27 cellular contexts compared by ENCODE assay signal in the genomic region with DNA sequence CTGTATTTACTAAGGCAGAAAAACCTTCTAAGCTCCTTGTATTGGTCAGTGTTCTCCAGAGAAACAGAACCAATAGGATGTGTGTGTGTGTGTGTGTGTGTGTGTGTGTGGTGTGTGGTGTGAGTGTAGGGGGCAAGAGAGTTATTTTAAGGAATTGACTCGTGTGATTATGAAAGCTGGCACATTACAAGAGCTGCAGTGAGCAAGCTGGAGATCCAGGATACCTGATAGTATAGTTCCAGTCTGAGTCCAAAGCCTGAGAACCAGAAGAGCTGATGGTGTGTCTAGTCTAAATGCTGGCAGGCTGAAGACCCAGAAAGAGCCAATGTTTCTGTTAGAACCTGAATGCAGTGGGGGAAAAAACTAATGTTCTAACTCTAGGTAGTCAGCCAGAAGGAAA. TPM values are rescaled to one million over a fixed set of nuclear protein-coding genes. Genes with fewer than 3 reads are reported as not detected.
A peak's percentile ranks its signal among the peaks of the same experiment; 100 is the strongest.
DNase-seq lines count a peak whose midpoint lies in the region; ATAC-seq and TF ChIP-seq lines count a peak whose summit lies in the region.
"Had no signal": no experiment of that assay in that cellular context is flagged by ENCODE, and none has a peak within 500 bp of the region (broad histone marks: within the 10 kb centered on the region; RNA-seq: fewer than 3 reads in every experiment).

No MANE protein-coding gene starts in this region.

- no peaks in the 10 kb centered on the region for H3K36me3 ChIP-seq in esophagus muscularis mucosa
- H3K36me3 ChIP-seq in psoas muscle (ENCODE audit: insufficient read depth in 1 of 2, low read depth in 1 of 2): no peaks in the 10 kb centered on the region
- H3K36me3 ChIP-seq: BLaER1, gastroesophageal sphincter, upper lobe of left lung had no signal

- WGBS in H9 (ENCODE audit: extremely low coverage, insufficient read length, low lambda C conversion rate): no CpG with 5 or more reads among the region's 1 CpG
- WGBS in esophagus muscularis mucosa: 32% methylated on average over 1 of the region's 1 CpG
- 4 to 30% (median 19%) methylated on average over 1 of the region's 1 CpG for WGBS in psoas muscle, 3 donors

- TF ChIP-seq CTCF in H9 (conservative IDR thresholded peaks at IDR 0.05): no peak
- no peak for TF ChIP-seq CTCF in esophagus muscularis mucosa (IDR thresholded peaks at IDR 0.05)
- no peak for TF ChIP-seq CTCF in psoas muscle (IDR thresholded peaks at IDR 0.05)
- no peak for TF ChIP-seq CTCF in HFFc6 (IDR thresholded peaks at IDR 0.05)

- H4K91ac ChIP-seq in H9 (ENCODE audit: insufficient read length, low read depth, low read length): no peak overlapping the region

- peak overlapping the region; percentile 26 for H3K4me2 ChIP-seq in H9 (ENCODE audit: insufficient read depth, insufficient read length, low read length)
- H3K4me2 ChIP-seq: BLaER1, SK-N-SH had no signal

- no peak overlapping the region for H3T11ph ChIP-seq in H9 (ENCODE audit: low read length)

- no peak overlapping the region for H3K18ac ChIP-seq in H9 (ENCODE audit: insufficient read length, low read depth, low read length)

- no peak overlapping the region for H2AFZ ChIP-seq in H9 (ENCODE audit: low read length)
- H2AFZ ChIP-seq: parathyroid adenoma had no signal

- no peak for TF ChIP-seq POLR2A in esophagus muscularis mucosa (IDR thresholded peaks at IDR 0.05; ENCODE audit: low read depth)

- no peak overlapping the region; a peak in 2 of 5 replicates for H3K4me3 Mint-ChIP-seq in H9
- no peak overlapping the region for H3K4me3 Mint-ChIP-seq in HFFc6
- H3K4me3 Mint-ChIP-seq: activated naive CD4-positive, alpha-beta T cell treated with anti-CD3 and anti-CD28 coated beads for 36 hours had no signal

- peak overlapping the region; percentile 80 for H2AK5ac ChIP-seq in H9 (ENCODE audit: insufficient read length, low read length)

- H3K27ac Mint-ChIP-seq in H9 (peak overlapping the region; percentile 10 to 86 (median 82); a peak in 6 of 7 replicates), HFFc6 (no peak overlapping the region)
- H3K27ac Mint-ChIP-seq: activated naive CD4-positive, alpha-beta T cell treated with anti-CD3 and anti-CD28 coated beads for 36 hours had no signal

- H3K14ac ChIP-seq in H9 (ENCODE audit: insufficient read depth, low read length): peak overlapping the region; percentile 62; the same call in 1 of the 2 replicates

- H3K56ac ChIP-seq in H9 (ENCODE audit: insufficient read length, low read depth, low read length): no peak overlapping the region

- H3K4me3 ChIP-seq in esophagus muscularis mucosa (no peak overlapping the region), psoas muscle (no peak overlapping the region)
- H3K4me3 ChIP-seq: BLaER1, body of pancreas, gastroesophageal sphincter, upper lobe of left lung had no signal

- no peak overlapping the region for H2BK5ac ChIP-seq in H9 (ENCODE audit: insufficient read length, low read length)

- no peak for DNase-seq in H9
- DNase-seq in MV-4-11 (lab: John Stamatoyannopoulos, UW): peak; percentile 22
- DNase-seq in esophagus muscularis mucosa (ENCODE audit: extremely low spot score): peak; percentile 39
- DNase-seq in psoas muscle: no peak
- no peak for DNase-seq in activated naive CD4-positive, alpha-beta T cell treated with Interleukin-2 at 50 U/mL for 16 hours
- no peak for DNase-seq in AG08396 (ENCODE audit: low spot score)
- DNase-seq in HFFc6: no peak
- no peak for DNase-seq in DMS53 treated with DMSO at 0.1 percent for 48 hours (lab: John Stamatoyannopoulos, UW; ENCODE audit: unreplicated experiment)
- DNase-seq: activated naive CD4-positive, alpha-beta T cell treated with anti-CD3 and anti-CD28 coated beads for 36 hours; activated T-cell treated with anti-CD3 and anti-CD28 coated beads, Interleukin-2, amount 50 U/mL, for 48 hours; body of pancreas; cerebellar nuclear complex; DMS79 treated with DMSO at 0.1 percent for 48 hours; GDM1; IMR-90; NCI-H1092; NCI-H1694 treated with DMSO at 0.1 percent for 48 hours; NCI-H2171; NCI-H510A; OCI-M1; right cardiac atrium; SK-N-SH; stimulated activated CD4-positive, alpha-beta T cell treated with anti-CD3 and anti-CD28 coated beads, Interleukin-2, amount 100 ng/mL, for 48 hours; upper lobe of left lung had no signal

- peaks cover 39 to 45% of the 10 kb centered on the region in 2 experiments for H3K4me1 Mint-ChIP-seq in H9
- H3K4me1 Mint-ChIP-seq in HFFc6 (ENCODE audit: low read depth): peaks cover 7% of the 10 kb centered on the region

- H3K79me2 ChIP-seq in H9 (ENCODE audit: insufficient read depth, low read length): no peaks in the 10 kb centered on the region
- H3K79me2 ChIP-seq: parathyroid adenoma had no signal

- peak; percentile 66 to 89 (median 74) for ATAC-seq in psoas muscle
- ATAC-seq: body of pancreas, gastroesophageal sphincter, right cardiac atrium had no signal

- H2BK20ac ChIP-seq in H9 (ENCODE audit: low read depth, low read length, poor library complexity, severe bottlenecking): peak overlapping the region; percentile 61

- H3K9ac ChIP-seq in H9 (ENCODE audit: extremely low read depth, insufficient read length, low read length): no peak overlapping the region
- H3K9ac ChIP-seq: BLaER1, parathyroid adenoma, SK-N-SH had no signal

- no peaks in the 10 kb centered on the region for H4K20me1 ChIP-seq in H9 (ENCODE audit: control insufficient read depth, insufficient read depth, insufficient read length)
- H4K20me1 ChIP-seq: BLaER1 had no signal

- peaks cover 6% of the 10 kb centered on the region for H3K27me3 Mint-ChIP-seq in H9 (ENCODE audit: low read depth)
- peaks cover 2% of the 10 kb centered on the region; the same call in 1 of the 2 replicates for H3K27me3 Mint-ChIP-seq in HFFc6 (ENCODE audit: insufficient read depth)

- H3K4ac ChIP-seq in H9 (ENCODE audit: low read depth, low read length): no peak overlapping the region

- H3K9me3 Mint-ChIP-seq in H9 (peaks cover 0 to 3% of the 10 kb centered on the region in 2 experiments; a peak in 1 of 5 replicates), HFFc6 (no peaks in the 10 kb centered on the region)
- H3K9me3 Mint-ChIP-seq: activated naive CD4-positive, alpha-beta T cell treated with anti-CD3 and anti-CD28 coated beads for 36 hours had no signal

- H4K5ac ChIP-seq in H9 (ENCODE audit: insufficient read length, low read depth, low read length): no peak overlapping the region

- no peak overlapping the region for H2BK15ac ChIP-seq in H9 (ENCODE audit: low read depth, low read length)

- H3K9me3 ChIP-seq in H9 (ENCODE audit: control insufficient read depth, low read depth, low read length): no peaks in the 10 kb centered on the region
- H3K9me3 ChIP-seq in esophagus muscularis mucosa: no peaks in the 10 kb centered on the region
- H3K9me3 ChIP-seq in psoas muscle: no peaks in the 10 kb centered on the region
- H3K9me3 ChIP-seq: BLaER1, body of pancreas, gastroesophageal sphincter, SK-N-SH, upper lobe of left lung had no signal

- peak overlapping the region; percentile 45 for H2BK12ac ChIP-seq in H9 (ENCODE audit: insufficient read length, low read depth, low read length)

- H2BK120ac ChIP-seq in H9 (ENCODE audit: low read depth, low read length, poor library complexity, severe bottlenecking): no peak overlapping the region

- H3K23me2 ChIP-seq in H9 (ENCODE audit: insufficient read length, low read depth, low read length, poor library complexity, severe bottlenecking): no peaks in the 10 kb centered on the region

- H3K79me1 ChIP-seq in H9 (ENCODE audit: insufficient read depth, low read depth, low read length, poor library complexity, severe bottlenecking): no peaks in the 10 kb centered on the region

- peak overlapping the region; percentile 54 for H3K27ac ChIP-seq in H9 (ENCODE audit: insufficient read length, low read depth, low read length)
- no peak overlapping the region for H3K27ac ChIP-seq in esophagus muscularis mucosa (replicated peaks in 1 of 4)
- no peak overlapping the region for H3K27ac ChIP-seq in psoas muscle
- H3K27ac ChIP-seq: BLaER1, gastroesophageal sphincter, parathyroid adenoma, upper lobe of left lung had no signal

- H3K36me3 Mint-ChIP-seq in H9 (ENCODE audit: insufficient read depth in 1 of 3, low read depth in 3 of 3) (peaks cover 0 to 2% (median 0%) of the 10 kb centered on the region in 3 experiments; a peak in 1 of 7 replicates), HFFc6 (ENCODE audit: low read depth) (no peaks in the 10 kb centered on the region)

- H3K27me3 ChIP-seq in H9 (ENCODE audit: insufficient read depth, low read length): no peaks in the 10 kb centered on the region
- no peaks in the 10 kb centered on the region for H3K27me3 ChIP-seq in esophagus muscularis mucosa
- H3K27me3 ChIP-seq in psoas muscle (ENCODE audit: insufficient read depth in 3 of 3, low read length in 2 of 3): no peaks in the 10 kb centered on the region
- H3K27me3 ChIP-seq: BLaER1, body of pancreas, gastroesophageal sphincter, upper lobe of left lung had no signal

- H3K4me1 ChIP-seq in H9 (ENCODE audit: insufficient read depth, low read length) (peaks cover 20% of the 10 kb centered on the region), esophagus muscularis mucosa (no peaks in the 10 kb centered on the region), psoas muscle (peaks cover 22% of the 10 kb centered on the region)
- H3K4me1 ChIP-seq: gastroesophageal sphincter, parathyroid adenoma had no signal

- no peak for TF ChIP-seq EP300 in esophagus muscularis mucosa (IDR thresholded peaks at IDR 0.05)

- H4K8ac ChIP-seq in H9 (replicated peaks; ENCODE audit: insufficient read length, low read depth, low read length): no peak overlapping the region

- H3K23ac ChIP-seq in H9 (ENCODE audit: insufficient read length, low read depth, low read length): no peak overlapping the region

- intact Hi-C loops in esophagus muscularis mucosa (cut with DNase I): no loop called here
- intact Hi-C loops in psoas muscle (cut with DNase I): no loop called here

RNA-seq across cellular contexts. Expression of a gene that starts 21.2 kb away (rescaled TPM):
- total RNA-seq in H9 (2021) (10.6 and 11.3 TPM in 2 replicates), esophagus muscularis mucosa (100 to 1,000 TPM; 244 to 563 (median 329) TPM), psoas muscle (100 to 1,000 TPM; 102 to 155 (median 140) TPM)
- polyA plus RNA-seq in psoas muscle: 10 to 100 TPM; 29.7 to 63.8 (median 30.7) TPM
- 10 to 100 TPM; 19.6 to 26.4 (median 22.4) TPM for total RNA-seq in HFFc6 (2021; fragmentation: NEBNext Ultra II Directional; extraction: Animal tissue kit (Norgen Biotek cat#: 25700))

Comparison
In these comparisons a context has a peak if more than half of its experiments do, and no peak if none do; other contexts are left out.
1. DNase-seq: peak in MV-4-11 (single experiment) and esophagus muscularis mucosa (single experiment); none in H9 (single experiment), psoas muscle (0 of 2), activated naive CD4-positive, alpha-beta T cell treated with Interleukin-2 at 50 U/mL for 16 hours (single experiment), AG08396 (single experiment), HFFc6 (single experiment) and DMS53 treated with DMSO at 0.1 percent for 48 hours (single experiment).